24 cellular contexts compared by ENCODE assay signal in the genomic region with DNA sequence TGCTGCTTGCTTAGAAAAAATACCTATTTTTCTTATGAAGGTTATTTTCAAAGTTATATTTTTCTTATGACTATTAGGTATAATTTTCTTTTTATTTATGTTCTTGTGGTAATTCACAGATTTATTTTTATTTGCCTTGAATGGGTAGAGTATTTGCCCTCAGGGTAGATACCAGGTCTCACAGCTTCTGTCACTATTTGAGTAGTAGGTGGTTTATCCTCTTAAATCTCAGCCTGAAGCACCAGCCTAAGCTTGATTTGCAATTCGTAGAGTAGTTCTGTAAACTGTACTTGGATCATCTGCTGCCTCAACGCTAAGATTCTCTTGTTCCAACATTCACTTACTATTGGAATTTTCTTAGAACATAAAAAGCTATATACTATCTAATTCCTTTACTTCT.
"Had no signal": no experiment of that assay in that cellular context is flagged by ENCODE, and none has a peak within 500 bp of the region (broad histone marks: within the 10 kb centered on the region; RNA-seq: fewer than 3 reads in every experiment).

No MANE protein-coding gene starts in this region.

- DNase-seq: activated CD4-positive, alpha-beta memory T cell treated with anti-CD3 and anti-CD28 coated beads for 36 hours; activated CD4-positive, alpha-beta T cell treated with anti-CD3 and anti-CD28 coated beads, Interleukin-2, amount 10 ng/mL, durations not matched to agents 7 days and 5 days; activated CD4-positive, CD25-positive, alpha-beta regulatory T cell; activated CD8-positive, alpha-beta memory T cell treated with anti-CD3 and anti-CD28 coated beads for 24 hours; activated effector memory CD4-positive, alpha-beta T cell treated with anti-CD3 and anti-CD28 coated beads, Interleukin-2, amount 50 U/mL, for 16 hours; activated naive CD4-positive, alpha-beta T cell treated with anti-CD3 and anti-CD28 coated beads for 36 hours; activated T-cell treated with anti-CD3 and anti-CD28 coated beads, Interleukin-2, amount 50 U/mL, for 4 hours; brain microvascular endothelial cell; MM.1S; NCI-H1105; NCI-H1436; NCI-H187; NCI-H2081; NCI-H446 treated with DMSO at 0.1 percent for 48 hours; NCI-H524 treated with DMSO at 0.1 percent for 48 hours; NCI-H774; NK-92 treated with Interleukin-12 subunit alpha and Interleukin-12 subunit beta, amount 100 ng/mL, for 24 hours; OCI-M1; SHP77 treated with DMSO at 0.1 percent for 48 hours; T-helper 17 cell; T-helper 9 cell had no signal

- H3K36me3 ChIP-seq: brain microvascular endothelial cell, cardiac muscle cell had no signal

- H3K27me3 ChIP-seq: brain microvascular endothelial cell, cardiac muscle cell had no signal

- ATAC-seq: activated T-cell treated with anti-CD3 and anti-CD28 coated beads, Interleukin-2, amount 50 U/mL, for 4 hours; T-helper 17 cell had no signal

- H3K27ac ChIP-seq: brain microvascular endothelial cell, cardiac muscle cell, KMS-11 had no signal

- H3K27me3 Mint-ChIP-seq: activated CD4-positive, alpha-beta memory T cell treated with anti-CD3 and anti-CD28 coated beads for 36 hours; activated CD4-positive, alpha-beta T cell treated with anti-CD3 and anti-CD28 coated beads, Interleukin-2, amount 10 ng/mL, durations not matched to agents 7 days and 5 days; activated naive CD8-positive, alpha-beta T cell; T-helper 17 cell had no signal

- H3K9ac ChIP-seq: KMS-11 had no signal

- H3K4me3 Mint-ChIP-seq: activated CD4-positive, alpha-beta memory T cell treated with anti-CD3 and anti-CD28 coated beads for 36 hours; activated CD4-positive, alpha-beta T cell treated with anti-CD3 and anti-CD28 coated beads, Interleukin-2, amount 10 ng/mL, durations not matched to agents 7 days and 5 days; activated naive CD4-positive, alpha-beta T cell treated with anti-CD3 and anti-CD28 coated beads for 36 hours; activated naive CD8-positive, alpha-beta T cell; activated T-cell treated with anti-CD3 and anti-CD28 coated beads, Interleukin-2, amount 50 U/mL, for 4 hours; T-helper 17 cell had no signal

- H3K4me1 Mint-ChIP-seq: activated CD4-positive, alpha-beta T cell treated with anti-CD3 and anti-CD28 coated beads, Interleukin-2, amount 10 ng/mL, durations not matched to agents 7 days and 5 days; T-helper 17 cell had no signal

- H3K4me3 ChIP-seq: cardiac muscle cell had no signal

- H3K36me3 Mint-ChIP-seq: activated CD4-positive, alpha-beta memory T cell treated with anti-CD3 and anti-CD28 coated beads for 36 hours; activated naive CD8-positive, alpha-beta T cell had no signal

- H3K4me2 ChIP-seq: KMS-11 had no signal

- H3K9me3 Mint-ChIP-seq: activated CD4-positive, alpha-beta T cell treated with anti-CD3 and anti-CD28 coated beads, Interleukin-2, amount 10 ng/mL, durations not matched to agents 7 days and 5 days; activated T-cell treated with anti-CD3 and anti-CD28 coated beads, Interleukin-2, amount 50 U/mL, for 4 hours had no signal

- H3K27ac Mint-ChIP-seq: activated CD4-positive, alpha-beta memory T cell treated with anti-CD3 and anti-CD28 coated beads for 36 hours; activated CD4-positive, alpha-beta T cell treated with anti-CD3 and anti-CD28 coated beads, Interleukin-2, amount 10 ng/mL, durations not matched to agents 7 days and 5 days; activated naive CD4-positive, alpha-beta T cell treated with anti-CD3 and anti-CD28 coated beads for 36 hours; activated naive CD8-positive, alpha-beta T cell; T-helper 17 cell had no signal
